Comparison of ENCODE assay signal across 23 cellular contexts in genomic region chr19:20397292-20397691, GRCh38.
"Had no signal": no experiment of that assay in that cellular context is flagged by ENCODE, and none has a peak within 500 bp of the region (broad histone marks: within the 10 kb centered on the region; RNA-seq: fewer than 3 reads in every experiment).

No MANE protein-coding gene starts in this region.

- H3K4me3 Mint-ChIP-seq: activated CD8-positive, alpha-beta T cell treated with anti-CD3 and anti-CD28 coated beads, Interleukin-2, amount 10 ng/mL, durations not matched to agents 7 days and 5 days; activated naive CD8-positive, alpha-beta T cell treated with anti-CD3 and anti-CD28 coated beads, Interleukin-2, amount 10 ng/mL, durations not matched to agents 7 days and 5 days; T-helper 17 cell; WTC11 had no signal

- ATAC-seq: activated CD8-positive, alpha-beta T cell treated with anti-CD3 and anti-CD28 coated beads, Interleukin-2, amount 10 ng/mL, durations not matched to agents 7 days and 5 days; T-helper 17 cell; WTC11 had no signal

- H3K27ac ChIP-seq: breast epithelium, PC-9 had no signal

- H3K4me3 ChIP-seq: breast epithelium, PC-9 had no signal

- H3K27ac Mint-ChIP-seq: activated CD8-positive, alpha-beta T cell treated with anti-CD3 and anti-CD28 coated beads, Interleukin-2, amount 10 ng/mL, durations not matched to agents 7 days and 5 days; activated naive CD8-positive, alpha-beta T cell treated with anti-CD3 and anti-CD28 coated beads, Interleukin-2, amount 10 ng/mL, durations not matched to agents 7 days and 5 days; T-helper 17 cell; WTC11 had no signal

- H3K4me2 ChIP-seq: PC-9 had no signal

- H3K4me1 ChIP-seq: breast epithelium had no signal

- H3K4me1 Mint-ChIP-seq: activated naive CD8-positive, alpha-beta T cell treated with anti-CD3 and anti-CD28 coated beads, Interleukin-2, amount 10 ng/mL, durations not matched to agents 7 days and 5 days; T-helper 17 cell; WTC11 had no signal

- H2AFZ ChIP-seq: PC-9 had no signal

- H3K27me3 Mint-ChIP-seq: activated naive CD8-positive, alpha-beta T cell treated with anti-CD3 and anti-CD28 coated beads, Interleukin-2, amount 10 ng/mL, durations not matched to agents 7 days and 5 days; T-helper 17 cell had no signal

- H3K36me3 ChIP-seq: breast epithelium had no signal

- H3K27me3 ChIP-seq: breast epithelium had no signal

- DNase-seq: activated CD4-positive, alpha-beta T cell treated with anti-CD3 and anti-CD28 coated beads for 48 hours; activated CD4-positive, alpha-beta T cell treated with anti-CD3 and anti-CD28 coated beads, Interleukin-2, amount 50 U/mL, for 4 hours; activated CD4-positive, CD25-positive, alpha-beta regulatory T cell treated with anti-CD3 and anti-CD28 coated beads, Interleukin-2, amount 50 U/mL, for 72 hours; activated CD8-positive, alpha-beta memory T cell treated with anti-CD3 and anti-CD28 coated beads, Interleukin-2, amount 50 U/mL, for 48 hours; activated CD8-positive, alpha-beta T cell treated with anti-CD3 and anti-CD28 coated beads, Interleukin-2, amount 10 ng/mL, durations not matched to agents 7 days and 5 days; activated naive CD4-positive, alpha-beta T cell treated with anti-CD3 and anti-CD28 coated beads, Interleukin-2, amount 50 U/mL, for 16 hours; activated naive CD8-positive, alpha-beta T cell treated with anti-CD3 and anti-CD28 coated beads, Interleukin-2, amount 10 ng/mL, durations not matched to agents 7 days and 5 days; activated T-cell treated with anti-CD3 and anti-CD28 coated beads, Interleukin-2, amount 50 U/mL, for 1 hour; aorta; caudate nucleus; NCI-H1092; NCI-H1417 treated with DMSO at 0.1 percent for 48 hours; NCI-H1694; NCI-H2029; NCI-H2107; NCI-H510A treated with DMSO at 0.1 percent for 48 hours; NCI-H69; PC-9; SIG-M5; T-helper 17 cell; T-helper 9 cell had no signal
